ENCODE assay signal across 13 cellular contexts in genomic region chr1:26302733-26303405, GRCh38. TPM values are rescaled to one million over a fixed set of nuclear protein-coding genes. Genes with fewer than 3 reads are reported as not detected.
DNase-seq lines count a peak whose midpoint lies in the region; ATAC-seq and TF ChIP-seq lines count a peak whose summit lies in the region.
"Had no signal": no experiment of that assay in that cellular context is flagged by ENCODE, and none has a peak within 500 bp of the region (broad histone marks: within the 10 kb centered on the region; RNA-seq: fewer than 3 reads in every experiment).

No MANE protein-coding gene starts in this region.

- intact Hi-C loops in gastrocnemius medialis (cut with DNase I; ENCODE audit: low total_unique reads) (no loop called here), adrenal gland (cut with DNase I) (no loop called here)

- H4K20me1 ChIP-seq in OCI-LY1 (ENCODE audit: insufficient read depth, low read length) (no peaks in the 10 kb centered on the region), MM.1S (ENCODE audit: insufficient read depth, low read length) (no peaks in the 10 kb centered on the region)

- DNase-seq in NCI-H1694 treated with DMSO at 0.1 percent for 48 hours (lab: John Stamatoyannopoulos, UW) (peak; percentile 2), NCI-H1694 (lab: John Stamatoyannopoulos, UW) (no peak), fibroblast of pulmonary artery (ENCODE audit: low read depth) (peak; percentile 74), gastrocnemius medialis (peak in 1 of 2 donors; percentile 54), hypothalamus (lab: John Stamatoyannopoulos, UW) (no peak), MM.1S (no peak), adrenal gland (no peak)
- DNase-seq: esophagus squamous epithelium, GDM1, GOT3, retina had no signal

- H3K4me3 ChIP-seq in OCI-LY1 (ENCODE audit: low read depth, low read length, poor library complexity, severe bottlenecking): no peak overlapping the region
- H3K4me3 ChIP-seq in fibroblast of pulmonary artery (replicated peaks; ENCODE audit: low read depth, low read length): no peak overlapping the region
- no peak overlapping the region for H3K4me3 ChIP-seq in gastrocnemius medialis
- H3K4me3 ChIP-seq in MM.1S (ENCODE audit: low read length): no peak overlapping the region
- H3K4me3 ChIP-seq in adrenal gland: no peak overlapping the region
- H3K4me3 ChIP-seq: esophagus squamous epithelium had no signal

- H3K9me3 ChIP-seq in OCI-LY1 (ENCODE audit: low read length) (no peaks in the 10 kb centered on the region), gastrocnemius medialis (no peaks in the 10 kb centered on the region), MM.1S (replicated peaks; ENCODE audit: insufficient read depth, low read length) (no peaks in the 10 kb centered on the region), adrenal gland (replicated peaks in 1 of 3) (no peaks in the 10 kb centered on the region)
- H3K9me3 ChIP-seq: esophagus squamous epithelium had no signal

- TF ChIP-seq CTCF in OCI-LY1 (IDR thresholded peaks at IDR 0.05; ENCODE audit: low read length): no peak
- no peak for TF ChIP-seq CTCF in fibroblast of pulmonary artery (IDR thresholded peaks at IDR 0.05; ENCODE audit: low read length, missing control alignments)
- TF ChIP-seq CTCF in gastrocnemius medialis (IDR thresholded peaks at IDR 0.05 in 4 of 5, conservative IDR thresholded peaks at IDR 0.05 in 1 of 5): no peak
- no peak for TF ChIP-seq CTCF in MM.1S (IDR thresholded peaks at IDR 0.05; ENCODE audit: low read length)
- no peak for TF ChIP-seq CTCF in adrenal gland (IDR thresholded peaks at IDR 0.05)

- 66 to 80% (median 75%) methylated on average over 5 to 8 of the region's 8 CpGs for WGBS in adrenal gland, 4 donors

- H3F3A ChIP-seq in OCI-LY1 (ENCODE audit: insufficient read depth, low read length) (no peaks in the 10 kb centered on the region), MM.1S (ENCODE audit: insufficient read depth, low read length) (peaks cover 10% of the 10 kb centered on the region)

- H3K36me3 ChIP-seq in OCI-LY1 (ENCODE audit: insufficient read depth, low read length) (peaks cover 16% of the 10 kb centered on the region; the same call in 1 of the 2 replicates), gastrocnemius medialis (no peaks in the 10 kb centered on the region), MM.1S (replicated peaks; ENCODE audit: insufficient read depth, low read length) (no peaks in the 10 kb centered on the region), adrenal gland (replicated peaks in 1 of 2) (no peaks in the 10 kb centered on the region)
- H3K36me3 ChIP-seq: esophagus squamous epithelium had no signal

- no peak for ATAC-seq in gastrocnemius medialis

- H2AFZ ChIP-seq in OCI-LY1 (ENCODE audit: low read length) (no peak overlapping the region), MM.1S (ENCODE audit: low read length) (no peak overlapping the region)

- H3K9me2 ChIP-seq in OCI-LY1 (ENCODE audit: low read depth, low read length) (no peaks in the 10 kb centered on the region), MM.1S (replicated peaks; ENCODE audit: insufficient read depth, low read length) (no peaks in the 10 kb centered on the region)

- H3K4me2 ChIP-seq in OCI-LY1 (ENCODE audit: low read length) (no peak overlapping the region), MM.1S (ENCODE audit: low read depth, low read length) (no peak overlapping the region)

- no peaks in the 10 kb centered on the region for H3K27me3 ChIP-seq in OCI-LY1 (ENCODE audit: insufficient read depth, low read length)
- H3K27me3 ChIP-seq in gastrocnemius medialis: no peaks in the 10 kb centered on the region
- no peaks in the 10 kb centered on the region for H3K27me3 ChIP-seq in MM.1S (replicated peaks; ENCODE audit: insufficient read depth, low read length)
- no peaks in the 10 kb centered on the region for H3K27me3 ChIP-seq in adrenal gland
- H3K27me3 ChIP-seq: esophagus squamous epithelium had no signal

- H3K4me1 ChIP-seq in OCI-LY1 (ENCODE audit: insufficient read depth, low read length, severe bottlenecking): peaks cover 71% of the 10 kb centered on the region
- peaks cover 7 to 13% of the 10 kb centered on the region in 2 donors for H3K4me1 ChIP-seq in gastrocnemius medialis
- H3K4me1 ChIP-seq in MM.1S (ENCODE audit: low read length): peaks cover 12% of the 10 kb centered on the region
- peaks cover 4 to 9% of the 10 kb centered on the region in 2 donors for H3K4me1 ChIP-seq in adrenal gland (replicated peaks in 1 of 2)

- H3K9ac ChIP-seq in OCI-LY1 (ENCODE audit: low read length) (no peak overlapping the region), MM.1S (ENCODE audit: low read length) (no peak overlapping the region)

- TF ChIP-seq POLR2A in gastrocnemius medialis (IDR thresholded peaks at IDR 0.05) (no peak), adrenal gland (IDR thresholded peaks at IDR 0.05) (no peak)

- peak overlapping the region; percentile 37 for H3K27ac ChIP-seq in OCI-LY1 (ENCODE audit: low read depth, low read length, poor library complexity, severe bottlenecking)
- peak overlapping the region; percentile 16 to 37 (median 26) for H3K27ac ChIP-seq in gastrocnemius medialis
- no peak overlapping the region for H3K27ac ChIP-seq in MM.1S (ENCODE audit: low read length)
- H3K27ac ChIP-seq in adrenal gland: no peak overlapping the region
- H3K27ac ChIP-seq: esophagus squamous epithelium had no signal

- H3K79me2 ChIP-seq in OCI-LY1 (ENCODE audit: insufficient read depth, low read length) (peaks cover 10% of the 10 kb centered on the region), MM.1S (ENCODE audit: low read length) (peaks cover 11% of the 10 kb centered on the region)

- in situ Hi-C loops in gastrocnemius medialis (cut with MboI; ENCODE audit: low sequenced_read_pairs in 4 of 4): no loop called here

RNA-seq across cellular contexts. Expression of gene UBXN11, which starts 3.6 kb away (rescaled TPM):
- 1 to 10 TPM; 2.7 to 3.8 (median 3.4) TPM for total RNA-seq in gastrocnemius medialis
- total RNA-seq in adrenal gland: 10 to 100 TPM in 6 of 8 donors, 1 to 10 TPM in 2; 5.3 to 28.5 (median 13.7) TPM
- 100 to 1,000 TPM in 1 of 3 donors, 10 to 100 TPM in 1, 1 to 10 TPM in 1; 5.9 to 154 (median 53.1) TPM for polyA plus RNA-seq in adrenal gland

RNA-seq across cellular contexts. Expression of gene CD52, which starts 14.9 kb away (rescaled TPM):
- total RNA-seq in gastrocnemius medialis: 1 to 10 TPM in 2 of 4 donors, not detected in 2; 1.4 to 2.8 TPM
- total RNA-seq in adrenal gland: 1 to 10 TPM in 6 of 8 donors, not detected in 2; 3.8 to 8.9 (median 4.8) TPM
- 100 to 1,000 TPM in 1 of 3 donors, 10 to 100 TPM in 2; 13.6 to 239 (median 14.1) TPM for polyA plus RNA-seq in adrenal gland
- total RNA-seq: bronchial epithelial cell had no signal

RNA-seq across cellular contexts. Expression of gene SH3BGRL3, which starts 23.0 kb away (rescaled TPM):
- 10 to 100 TPM; 10.3 to 16.9 (median 13.1) TPM for total RNA-seq in gastrocnemius medialis
- 100 to 1,000 TPM in 3 of 8 donors, 10 to 100 TPM in 5; 34.0 to 123 (median 77.9) TPM for total RNA-seq in adrenal gland
- 100 to 1,000 TPM; 178 to 350 (median 321) TPM for polyA plus RNA-seq in adrenal gland

RNA-seq across cellular contexts. Expression of gene CRYBG2, which starts 51.1 kb away (rescaled TPM):
- not detected for total RNA-seq in gastrocnemius medialis
- total RNA-seq in adrenal gland: not detected
- polyA plus RNA-seq in adrenal gland: under 1 TPM in 2 of 3 donors, not detected in 1; 0.20 to 0.48 TPM

Comparison
In these comparisons a context has a peak if more than half of its experiments do, and no peak if none do; other contexts are left out.
1. DNase-seq: peak in NCI-H1694 treated with DMSO at 0.1 percent for 48 hours (single experiment) and fibroblast of pulmonary artery (single experiment); none in NCI-H1694 (single experiment), hypothalamus (0 of 51), MM.1S (single experiment) and adrenal gland (0 of 7).
2. H3K27ac ChIP-seq: peak in OCI-LY1 (single experiment) and gastrocnemius medialis (4 of 4); none in MM.1S (single experiment) and adrenal gland (0 of 5).